ENCODE assay signal across 8 cellular contexts in the genomic region with DNA sequence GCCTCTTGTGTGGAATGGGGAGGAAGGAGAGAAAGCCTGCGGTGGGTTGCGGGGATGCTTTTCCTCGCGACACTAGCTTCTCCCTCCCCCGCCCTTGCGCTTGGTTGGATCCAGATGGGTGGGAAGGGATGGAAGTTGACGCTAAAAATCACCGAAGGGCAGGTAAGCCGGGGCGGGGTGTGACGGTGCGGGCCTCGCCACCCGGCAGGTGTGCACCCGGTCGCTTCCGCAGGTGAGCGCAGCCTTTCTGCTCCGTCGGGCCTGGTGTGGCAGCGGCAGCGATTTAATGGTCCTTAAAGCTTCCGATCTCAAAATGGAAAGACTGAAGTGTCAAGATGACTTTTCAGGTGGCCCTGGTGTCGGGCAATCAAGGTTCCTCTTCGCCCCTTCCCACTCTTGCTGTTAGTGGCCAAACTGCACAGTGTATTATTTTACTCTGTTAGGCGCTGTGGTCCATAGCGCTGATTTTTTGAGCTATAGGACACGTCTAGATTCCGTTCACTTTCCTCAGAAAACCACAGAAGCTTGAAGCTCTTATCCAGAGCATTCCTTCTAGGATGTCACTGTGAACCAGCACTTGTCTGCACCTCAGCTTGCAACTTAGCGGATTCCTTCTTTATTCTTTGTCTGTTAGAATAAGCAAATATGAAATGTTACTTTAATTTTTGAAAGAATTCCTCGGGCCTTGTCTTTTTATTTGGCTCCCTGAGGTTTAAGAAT. TPM values are rescaled to one million over a fixed set of nuclear protein-coding genes. Genes with fewer than 3 reads are reported as not detected.
DNase-seq lines count a peak whose midpoint lies in the region; ATAC-seq and TF ChIP-seq lines count a peak whose summit lies in the region.

No MANE protein-coding gene starts in this region.

- H3K4me3 ChIP-seq in choroid plexus epithelial cell (ENCODE audit: low read depth, low read length): peak overlapping the region; percentile 98
- H3K4me3 ChIP-seq in lung: peak overlapping the region; percentile 59

- DNase-seq in DMS53 (lab: John Stamatoyannopoulos, UW) (peak; percentile 78), T-helper 2 cell (peak in 4 of 5 experiments; percentile 8 to 50 (median 28)), choroid plexus epithelial cell (ENCODE audit: low read depth) (peak; percentile 46), lung (ENCODE audit: low spot score) (peak; percentile 39), omental fat pad (ENCODE audit: low spot score) (no peak), medulla oblongata (ENCODE audit: extremely low spot score) (no peak)
- DNase-seq in stimulated activated naive CD4-positive, alpha-beta T cell treated with Interleukin-2 at 50 U/mL for 16 hours (lab: John Stamatoyannopoulos, UW): peak; percentile 28

- H3K27ac ChIP-seq in lung (ENCODE audit: low read depth in 1 of 2, low read length in 1 of 2): peak overlapping the region; percentile 98 to 100

- no peaks in the 10 kb centered on the region for H3K27me3 ChIP-seq in lung (ENCODE audit: control insufficient read depth, insufficient read depth)

- peaks cover 3 to 11% of the 10 kb centered on the region in 2 donors for H3K4me1 ChIP-seq in lung (ENCODE audit: control insufficient read depth in 2 of 2, insufficient read depth in 2 of 2, low read length in 2 of 2)

- ATAC-seq in HG03025 (IDR thresholded peaks at IDR 0.05; ENCODE audit: low FRiP score, unreplicated experiment): peak; percentile 7
- no peak for ATAC-seq in lung (ENCODE audit: insufficient read depth, low FRiP score)
- ATAC-seq in omental fat pad (ENCODE audit: low FRiP score): no peak

- TF ChIP-seq CTCF in choroid plexus epithelial cell (conservative IDR thresholded peaks at IDR 0.05; ENCODE audit: low read depth, low read length): no peak
- TF ChIP-seq CTCF in lung (IDR thresholded peaks at IDR 0.05; ENCODE audit: control extremely low read depth, extremely low read depth): no peak
- TF ChIP-seq CTCF in omental fat pad (IDR thresholded peaks at IDR 0.05): no peak

- H3K36me3 ChIP-seq in lung (ENCODE audit: control insufficient read depth in 2 of 2, insufficient read depth in 2 of 2, low read length in 2 of 2): peaks cover 2 to 4% of the 10 kb centered on the region in 2 donors

- 5% methylated on average over 31 of the region's 31 CpGs for WGBS in lung, 2 donors

- no peaks in the 10 kb centered on the region for H3K9me3 ChIP-seq in lung (ENCODE audit: control insufficient read depth in 2 of 2, insufficient read depth in 1 of 2, low read length in 1 of 2)

RNA-seq across cellular contexts. Expression of gene ENOPH1, which starts 0.8 kb away (rescaled TPM):
- total RNA-seq in lung (10 to 100 TPM; 28.5 to 30.6 TPM), omental fat pad (10 to 100 TPM; 16.9 to 24.0 (median 20.4) TPM)
- polyA plus RNA-seq in lung: 10 to 100 TPM; 37.3 to 45.3 TPM

RNA-seq across cellular contexts. Expression of gene HNRNPDL, which starts 0.9 kb away (rescaled TPM):
- total RNA-seq in lung (100 to 1,000 TPM; 228 to 257 TPM), omental fat pad (100 to 1,000 TPM; 165 to 237 (median 185) TPM)
- polyA plus RNA-seq in lung: 100 to 1,000 TPM; 264 to 269 TPM

RNA-seq across cellular contexts. Expression of gene HNRNPD, which starts 57.4 kb away (rescaled TPM):
- total RNA-seq in lung: 100 to 1,000 TPM; 118 to 181 TPM
- 100 to 1,000 TPM; 134 to 152 TPM for polyA plus RNA-seq in lung
- 100 to 1,000 TPM in 1 of 4 donors, 10 to 100 TPM in 3; 69.2 to 108 (median 86.1) TPM for total RNA-seq in omental fat pad

Comparison
In these comparisons a context has a peak if more than half of its experiments do, and no peak if none do; other contexts are left out.
1. DNase-seq: peak in DMS53 (single experiment), T-helper 2 cell (4 of 5), choroid plexus epithelial cell (single experiment), lung (single experiment) and stimulated activated naive CD4-positive, alpha-beta T cell treated with Interleukin-2 at 50 U/mL for 16 hours (single experiment); none in omental fat pad (single experiment) and medulla oblongata (single experiment).